Comparison of ENCODE assay signal across 16 cellular contexts in the genomic region with DNA sequence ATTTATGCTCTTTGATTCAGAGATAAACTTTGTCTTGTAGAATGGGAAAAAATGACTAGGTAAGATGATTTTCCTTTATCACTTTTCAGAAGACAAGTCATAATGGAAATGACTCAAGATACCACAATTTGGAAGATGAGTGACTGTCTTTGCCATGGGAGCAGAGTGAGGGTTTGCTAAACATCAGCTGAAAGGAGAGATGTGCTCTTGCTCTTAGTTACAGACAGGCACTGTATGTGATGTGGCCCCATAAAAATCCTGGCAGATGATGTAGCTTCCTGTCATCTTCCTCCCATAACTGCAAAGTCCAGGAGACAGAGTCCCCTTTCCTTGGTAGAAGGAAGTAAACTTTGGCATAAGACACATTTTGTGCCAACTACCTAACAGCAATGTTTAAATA. TPM values are rescaled to one million over a fixed set of nuclear protein-coding genes. Genes with fewer than 3 reads are reported as not detected.
DNase-seq lines count a peak whose midpoint lies in the region; ATAC-seq and TF ChIP-seq lines count a peak whose summit lies in the region.
"Had no signal": no experiment of that assay in that cellular context is flagged by ENCODE, and none has a peak within 500 bp of the region (broad histone marks: within the 10 kb centered on the region; RNA-seq: fewer than 3 reads in every experiment).

No MANE protein-coding gene starts in this region.

- peak overlapping the region in 2 of 3 donors; percentile 11 to 80 for H3K27ac Mint-ChIP-seq in CD4-positive, CD25-positive, alpha-beta regulatory T cell

- no peak overlapping the region for H3K4me3 ChIP-seq in CD4-positive, CD25-positive, alpha-beta regulatory T cell (ENCODE audit: low read depth, low read length)
- no peak overlapping the region for H3K4me3 ChIP-seq in fibroblast of mammary gland (ENCODE audit: control insufficient read depth, low read depth, low read length)
- H3K4me3 ChIP-seq: colonic mucosa, skin epidermis, thyroid gland had no signal

- no peak overlapping the region for H3K27ac ChIP-seq in CD4-positive, CD25-positive, alpha-beta regulatory T cell (ENCODE audit: insufficient read depth, low read length, poor library complexity, severe bottlenecking)
- H3K27ac ChIP-seq in VCaP = peak overlapping the region; percentile 61
- H3K27ac ChIP-seq: colonic mucosa, epithelial cell of prostate, skin epidermis, thyroid gland had no signal

- H3K4me1 Mint-ChIP-seq in CD4-positive, CD25-positive, alpha-beta regulatory T cell = peaks cover 5 to 44% (median 18%) of the 10 kb centered on the region in 4 donors

- peaks cover 7% of the 10 kb centered on the region for H3K4me1 ChIP-seq in CD4-positive, CD25-positive, alpha-beta regulatory T cell (ENCODE audit: control insufficient read depth, insufficient read depth, low read length, poor library complexity, severe bottlenecking)
- H3K4me1 ChIP-seq: colonic mucosa, thyroid gland had no signal

- peaks cover 0 to 2% (median 0%) of the 10 kb centered on the region in 7 donors for H3K9me3 Mint-ChIP-seq in CD4-positive, CD25-positive, alpha-beta regulatory T cell

- H3K9me3 ChIP-seq in CD4-positive, CD25-positive, alpha-beta regulatory T cell (ENCODE audit: control insufficient read depth in 2 of 2, low read length in 2 of 2) = no peaks in the 10 kb centered on the region
- H3K9me3 ChIP-seq: colonic mucosa, thyroid gland had no signal

- DNase-seq in CD4-positive, CD25-positive, alpha-beta regulatory T cell = peak in 1 of 3 donors; percentile 30
- DNase-seq in ELR (ENCODE audit: low read depth) (peak; percentile 20), fibroblast of mammary gland (ENCODE audit: low read depth) (peak; percentile 19)
- DNase-seq: AML-193, aorta, colonic mucosa, Karpas-422, NCI-H146, thyroid gland had no signal

- H3K36me3 ChIP-seq in CD4-positive, CD25-positive, alpha-beta regulatory T cell (ENCODE audit: control insufficient read depth, insufficient read depth, low read length) = no peaks in the 10 kb centered on the region
- H3K36me3 ChIP-seq: colonic mucosa, thyroid gland had no signal

- peaks cover 26% of the 10 kb centered on the region for H3K36me3 Mint-ChIP-seq in CD4-positive, CD25-positive, alpha-beta regulatory T cell

- TF ChIP-seq CTCF in VCaP (conservative IDR thresholded peaks at IDR 0.05) (no peak), fibroblast of mammary gland (conservative IDR thresholded peaks at IDR 0.05; ENCODE audit: control insufficient read depth, insufficient read depth, low read depth, low read length) (no peak)

- H3K27me3 Mint-ChIP-seq in CD4-positive, CD25-positive, alpha-beta regulatory T cell = peaks cover 8% of the 10 kb centered on the region

- H3K4me3 Mint-ChIP-seq in CD4-positive, CD25-positive, alpha-beta regulatory T cell = no peak overlapping the region

- H3K27me3 ChIP-seq in CD4-positive, CD25-positive, alpha-beta regulatory T cell (ENCODE audit: control insufficient read depth, insufficient read depth, low read length) = no peaks in the 10 kb centered on the region
- H3K27me3 ChIP-seq: colonic mucosa, thyroid gland had no signal

- ATAC-seq in CD4-positive, CD25-positive, alpha-beta regulatory T cell (ENCODE audit: low read depth in 2 of 2) = no peak
- ATAC-seq in HG02610 (IDR thresholded peaks at IDR 0.05; ENCODE audit: unreplicated experiment) (no peak), HG02840 (IDR thresholded peaks at IDR 0.05; ENCODE audit: low FRiP score, unreplicated experiment) (no peak), GM18873 (IDR thresholded peaks at IDR 0.05; ENCODE audit: low FRiP score, unreplicated experiment) (no peak), GM21390 (IDR thresholded peaks at IDR 0.05; ENCODE audit: unreplicated experiment) (no peak)

RNA-seq across cellular contexts. Expression of a gene that starts 47.6 kb away (rescaled TPM):
- total RNA-seq in CD4-positive, CD25-positive, alpha-beta regulatory T cell = 51.3 TPM
- 10 to 100 TPM in 1 of 4 donors, 1 to 10 TPM in 3; 3.8 to 12.2 (median 5.7) TPM for polyA plus RNA-seq in CD4-positive, CD25-positive, alpha-beta regulatory T cell
